Comparison of ENCODE assay signal across 1 cellular context in genomic region chr11:10674440-10674855, GRCh38.
TF ChIP-seq lines count a peak whose summit lies in the region.

No MANE protein-coding gene starts in this region.

TF ChIP-seq in WTC11, 78 proteins besides CTCF, POLR2A, EP300 and RAD21 (continued from another document):
- TF ChIP-seq ZNF416 (CRISPR knock-in tag; IDR thresholded peaks at IDR 0.05) (no peak), USF2 (CRISPR knock-in tag; IDR thresholded peaks at IDR 0.05) (no peak), CDX4 (CRISPR knock-in tag; IDR thresholded peaks at IDR 0.05; ENCODE audit: borderline replicate concordance) (no peak), IRF2 (CRISPR knock-in tag; IDR thresholded peaks at IDR 0.05; ENCODE audit: borderline replicate concordance, low read depth) (no peak), ZSCAN18 (CRISPR knock-in tag; IDR thresholded peaks at IDR 0.05) (no peak), FOXJ3 (CRISPR knock-in tag; IDR thresholded peaks at IDR 0.05; ENCODE audit: borderline replicate concordance) (no peak), ZMAT4 (CRISPR knock-in tag; IDR thresholded peaks at IDR 0.05) (no peak), ATF2 (CRISPR knock-in tag; IDR thresholded peaks at IDR 0.05; ENCODE audit: borderline replicate concordance, low read depth) (no peak)
